9 cellular contexts compared by ENCODE assay signal in the genomic region with DNA sequence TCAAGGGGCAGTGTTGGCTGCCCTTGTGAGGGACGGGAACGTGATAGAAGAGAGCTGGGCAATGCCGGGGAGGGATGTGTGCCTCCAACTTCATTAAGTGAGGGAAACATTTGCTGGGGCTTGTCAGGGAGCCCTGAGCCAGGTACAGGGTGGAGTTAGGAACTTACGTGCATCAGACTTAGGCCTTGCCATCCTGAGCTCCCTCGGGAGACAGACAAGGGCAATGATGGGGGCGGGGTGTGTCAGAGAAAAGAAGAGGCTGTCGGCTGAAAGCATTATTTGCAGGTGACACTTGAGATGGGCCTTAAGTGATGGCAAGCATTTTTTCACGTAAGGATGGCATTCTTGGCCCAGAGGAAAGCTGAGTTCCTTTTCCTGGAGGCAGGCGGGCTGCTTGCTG. TPM values are rescaled to one million over a fixed set of nuclear protein-coding genes. Genes with fewer than 3 reads are reported as not detected.
A peak's percentile ranks its signal among the peaks of the same experiment; 100 is the strongest.
DNase-seq lines count a peak whose midpoint lies in the region; ATAC-seq and TF ChIP-seq lines count a peak whose summit lies in the region.
"Had no signal": no experiment of that assay in that cellular context is flagged by ENCODE, and none has a peak within 500 bp of the region (broad histone marks: within the 10 kb centered on the region; RNA-seq: fewer than 3 reads in every experiment).

No MANE protein-coding gene starts in this region.

- H3K4me1 ChIP-seq in heart right ventricle (peaks cover 18 to 60% (median 41%) of the 10 kb centered on the region in 9 donors), vagina (peaks cover 48% of the 10 kb centered on the region)

- H3K4me3 ChIP-seq in heart right ventricle: peak overlapping the region in 9 of 10 donors; percentile 5 to 96 (median 82)
- H3K4me3 ChIP-seq in cardiac fibroblast (replicated peaks in 1 of 2; ENCODE audit: low read depth in 2 of 2, low read length in 2 of 2): peak overlapping the region; percentile 30 to 49
- peak overlapping the region; percentile 14 to 41 for H3K4me3 ChIP-seq in vagina
- H3K4me3 ChIP-seq: GM23248 had no signal

- H3K27me3 ChIP-seq in heart right ventricle: no peaks in the 10 kb centered on the region
- no peaks in the 10 kb centered on the region for H3K27me3 ChIP-seq in vagina

- WGBS in heart right ventricle, 2 donors: 49 to 50% methylated on average over 9 of the region's 9 CpGs

- H3K27me3 Mint-ChIP-seq in mesothelial cell of epicardium (ENCODE audit: low read depth): no peaks in the 10 kb centered on the region

- H3K4me1 Mint-ChIP-seq in mesothelial cell of epicardium: peaks cover 25% of the 10 kb centered on the region

- H3K27ac Mint-ChIP-seq in mesothelial cell of epicardium: peak overlapping the region; percentile 8

- no peak for TF ChIP-seq CTCF in heart right ventricle (IDR thresholded peaks at IDR 0.05)
- TF ChIP-seq CTCF in cardiac fibroblast (IDR thresholded peaks at IDR 0.05; ENCODE audit: low read depth, low read length): no peak
- no peak for TF ChIP-seq CTCF in mesothelial cell of epicardium (IDR thresholded peaks at IDR 0.05; ENCODE audit: unreplicated experiment)
- no peak for TF ChIP-seq CTCF in vagina (IDR thresholded peaks at IDR 0.05)

- peak overlapping the region; percentile 22 for H3K4me3 Mint-ChIP-seq in mesothelial cell of epicardium

- DNase-seq in heart right ventricle (no peak), Right ventricle myocardium superior (no peak), cardiac fibroblast (ENCODE audit: low read depth in 2 of 2) (no peak), mesothelial cell of epicardium (ENCODE audit: low spot score in 2 of 2, unreplicated experiment in 2 of 2) (no peak), vagina (ENCODE audit: extremely low spot score in 2 of 2) (no peak)

- peak overlapping the region; percentile 81 to 99 (median 96) for H3K27ac ChIP-seq in heart right ventricle
- peak overlapping the region; percentile 97 for H3K27ac ChIP-seq in vagina

- H3K36me3 ChIP-seq in heart right ventricle: peaks cover 0 to 49% (median 31%) of the 10 kb centered on the region in 9 donors
- peaks cover 0 to 16% of the 10 kb centered on the region in 2 donors for H3K36me3 ChIP-seq in vagina

- no peak for ATAC-seq in heart right ventricle
- no peak for ATAC-seq in Right ventricle myocardium superior (ENCODE audit: poor library complexity)
- no peak for ATAC-seq in HG03571 (IDR thresholded peaks at IDR 0.05; ENCODE audit: unreplicated experiment)
- ATAC-seq in GM19467 (IDR thresholded peaks at IDR 0.05; ENCODE audit: unreplicated experiment): no peak
- ATAC-seq in GM21529 (IDR thresholded peaks at IDR 0.05; ENCODE audit: unreplicated experiment): no peak

- no peak for TF ChIP-seq POLR2A in vagina (IDR thresholded peaks at IDR 0.05)

- peaks cover 3% of the 10 kb centered on the region for H3K36me3 Mint-ChIP-seq in mesothelial cell of epicardium

- no peaks in the 10 kb centered on the region for H3K9me3 Mint-ChIP-seq in mesothelial cell of epicardium

- H3K9me3 ChIP-seq in heart right ventricle (no peaks in the 10 kb centered on the region), vagina (no peaks in the 10 kb centered on the region)

- intact Hi-C loops in heart right ventricle (cut with DNase I): loop anchor here in 2 of 10 donors (2.0 to 10.0 kb wide), 2 partner anchors 24 to 154 kb away; partner anchors contain the start of genes ABCF3 (in 1 of the 2) and EIF4G1 (in 1 of the 2)
- intact Hi-C loops in Right ventricle myocardium superior (cut with DNase I): no loop called here
- intact Hi-C loops in vagina (cut with DNase I): loop anchor here (10.0 kb wide), 1 partner anchor 154 kb away; the partner anchor contains the start of gene ABCF3

RNA-seq across cellular contexts. Expression of gene FAM131A, which starts 1.6 kb away (rescaled TPM):
- total RNA-seq in heart right ventricle (10 to 100 TPM; 23.0 to 36.5 (median 26.7) TPM), Right ventricle myocardium superior (36.3 TPM), mesothelial cell of epicardium (14.3 to 17.4 TPM (median 15.1 TPM) in 3 replicates), vagina (28.5 TPM)
- 10 to 100 TPM; 21.6 to 32.5 TPM for polyA plus RNA-seq in heart right ventricle

RNA-seq across cellular contexts. Expression of gene CLCN2, which starts 22.4 kb away (rescaled TPM):
- 1 to 10 TPM; 1.3 to 3.0 (median 2.4) TPM for total RNA-seq in heart right ventricle
- polyA plus RNA-seq in heart right ventricle: 1 to 10 TPM; 1.6 to 8.4 TPM
- 1.9 TPM for total RNA-seq in Right ventricle myocardium superior
- 16.6 to 17.0 TPM (median 16.9 TPM) in 3 replicates for total RNA-seq in mesothelial cell of epicardium
- total RNA-seq in vagina: 8.1 TPM

RNA-seq across cellular contexts. Expression of gene POLR2H, which starts 22.5 kb away (rescaled TPM):
- total RNA-seq in heart right ventricle (10 to 100 TPM; 17.4 to 31.0 (median 22.9) TPM), Right ventricle myocardium superior (19.9 TPM), mesothelial cell of epicardium (76.4 to 82.4 TPM (median 78.7 TPM) in 3 replicates), vagina (64.3 TPM)
- 10 to 100 TPM; 55.1 to 63.7 TPM for polyA plus RNA-seq in heart right ventricle

RNA-seq across cellular contexts. Expression of gene EIF4G1, which starts 24.6 kb away (rescaled TPM):
- total RNA-seq in heart right ventricle (100 to 1,000 TPM; 203 to 316 (median 209) TPM), Right ventricle myocardium superior (254 TPM), mesothelial cell of epicardium (364 to 377 TPM (median 376 TPM) in 3 replicates), vagina (207 TPM)
- polyA plus RNA-seq in heart right ventricle: 100 to 1,000 TPM; 142 to 277 TPM

RNA-seq across cellular contexts. Expression of gene THPO, which starts 39.0 kb away (rescaled TPM):
- total RNA-seq in heart right ventricle (1 to 10 TPM in 2 of 10 donors, under 1 TPM in 5, not detected in 3; 0.16 to 1.3 (median 0.56) TPM), Right ventricle myocardium superior (0.11 TPM), mesothelial cell of epicardium (0.56 to 1.1 TPM (median 0.63 TPM) in 3 replicates), vagina (0.74 TPM)
- polyA plus RNA-seq in heart right ventricle: 1 to 10 TPM in 1 of 2 donors, under 1 TPM in 1; 0.30 to 1.0 TPM
- total RNA-seq: GM23248 had no signal
- polyA plus RNA-seq: GM23248 had no signal

Comparison
In these comparisons a context has a peak if more than half of its experiments do, and no peak if none do; other contexts are left out.
1. H3K4me3 ChIP-seq: peak in every context shown above with its lines; median percentile 82 in heart right ventricle; 40 in cardiac fibroblast; 28 in vagina.